ENCODE assay signal across 19 cellular contexts in the genomic region with DNA sequence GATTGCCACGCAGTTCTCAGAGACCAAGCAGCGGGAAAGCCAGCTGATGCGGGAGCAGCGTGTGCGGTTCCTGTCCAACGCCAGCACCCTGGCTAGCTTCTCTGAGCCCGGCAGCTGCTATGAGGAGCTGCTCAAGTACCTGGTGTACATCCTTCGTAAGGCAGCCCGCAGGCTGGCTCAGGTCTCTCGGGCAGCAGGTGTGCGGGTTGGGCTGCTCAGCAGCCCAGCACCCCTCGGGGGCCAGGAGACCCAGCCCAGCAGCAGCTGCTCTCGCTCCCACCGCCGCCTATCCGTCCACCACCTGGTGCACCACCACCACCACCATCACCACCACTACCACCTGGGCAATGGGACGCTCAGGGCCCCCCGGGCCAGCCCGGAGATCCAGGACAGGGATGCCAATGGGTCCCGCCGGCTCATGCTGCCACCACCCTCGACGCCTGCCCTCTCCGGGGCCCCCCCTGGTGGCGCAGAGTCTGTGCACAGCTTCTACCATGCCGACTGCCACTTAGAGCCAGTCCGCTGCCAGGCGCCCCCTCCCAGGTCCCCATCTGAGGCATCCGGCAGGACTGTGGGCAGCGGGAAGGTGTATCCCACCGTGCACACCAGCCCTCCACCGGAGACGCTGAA. TPM values are rescaled to one million over a fixed set of nuclear protein-coding genes. Genes with fewer than 3 reads are reported as not detected.
A peak's percentile ranks its signal among the peaks of the same experiment; 100 is the strongest.
DNase-seq lines count a peak whose midpoint lies in the region; ATAC-seq, FAIRE-seq and TF ChIP-seq lines count a peak whose summit lies in the region.
"Had no signal": no experiment of that assay in that cellular context is flagged by ENCODE, and none has a peak within 500 bp of the region (broad histone marks: within the 10 kb centered on the region; RNA-seq: fewer than 3 reads in every experiment).

No MANE protein-coding gene starts in this region.

- ATAC-seq in GM21737 (IDR thresholded peaks at IDR 0.05; ENCODE audit: unreplicated experiment): no peak
- no peak for ATAC-seq in HG03520 (IDR thresholded peaks at IDR 0.05; ENCODE audit: unreplicated experiment)
- ATAC-seq: left cardiac atrium had no signal

- DNase-seq in NCI-H748 (lab: John Stamatoyannopoulos, UW; ENCODE audit: unreplicated experiment) (peak; percentile 20), NCI-H748 treated with DMSO at 0.1 percent for 48 hours (lab: John Stamatoyannopoulos, UW) (no peak), NCI-H510A (lab: John Stamatoyannopoulos, UW) (peak; percentile 79), bronchial epithelial cell (ENCODE audit: low read depth) (no peak), spleen (no peak)
- DNase-seq: activated CD4-positive, alpha-beta T cell treated with anti-CD3 and anti-CD28 coated beads for 1 hour; amygdala; colonic mucosa; KBM-7; left cardiac atrium; NCI-H187 treated with DMSO at 0.1 percent for 48 hours; OCI-M1; stimulated activated naive CD4-positive, alpha-beta T cell treated with Interleukin-2 at 50 U/mL for 16 hours had no signal

- no peak for TF ChIP-seq POLR2A in spleen (IDR thresholded peaks at IDR 0.05)

- no peaks in the 10 kb centered on the region for H3K4me1 ChIP-seq in spleen
- H3K4me1 ChIP-seq: colonic mucosa had no signal

- no peaks in the 10 kb centered on the region for H3K9me3 ChIP-seq in spleen
- H3K9me3 ChIP-seq: colonic mucosa had no signal

- H3K4me3 ChIP-seq in bronchial epithelial cell (ENCODE audit: low read depth, low read length) (no peak overlapping the region), spleen (no peak overlapping the region)
- H3K4me3 ChIP-seq: colonic mucosa had no signal

- peak; percentile 16 for TF ChIP-seq CTCF in GM12873 (IDR thresholded peaks at IDR 0.05; ENCODE audit: insufficient read depth, low read depth, low read length, missing control alignments)
- peak; percentile 7 for TF ChIP-seq CTCF in bronchial epithelial cell (IDR thresholded peaks at IDR 0.05; ENCODE audit: insufficient read depth, low read length, severe bottlenecking)
- TF ChIP-seq CTCF in spleen (IDR thresholded peaks at IDR 0.05 in 8 of 11, conservative IDR thresholded peaks at IDR 0.05 in 3 of 11): no peak

- intact Hi-C loops in spleen (cut with DNase I; ENCODE audit: low total_unique reads): no loop called here

- 80 to 90% (median 88%) methylated on average over 11 to 33 of the region's 33 CpGs for WGBS in spleen, 5 donors

- H3K36me3 ChIP-seq in bronchial epithelial cell (ENCODE audit: control insufficient read depth, insufficient read depth, low read length) (no peaks in the 10 kb centered on the region), spleen (no peaks in the 10 kb centered on the region)
- H3K36me3 ChIP-seq: colonic mucosa had no signal

- H3K27ac ChIP-seq in spleen: no peak overlapping the region
- H3K27ac ChIP-seq: colonic mucosa had no signal

- H3K27me3 ChIP-seq in bronchial epithelial cell (ENCODE audit: control insufficient read depth, insufficient read depth, low read length) (no peaks in the 10 kb centered on the region), spleen (replicated peaks in 1 of 7) (peaks cover 0 to 41% (median 0%) of the 10 kb centered on the region in 7 donors)
- H3K27me3 ChIP-seq: colonic mucosa had no signal

- FAIRE-seq in bronchial epithelial cell (lab: Jason Lieb, UNC): no peak
- FAIRE-seq: D721Med had no signal

RNA-seq across cellular contexts. Expression of a gene that starts 15.2 kb away (rescaled TPM):
- total RNA-seq in bronchial epithelial cell: not detected in 2 replicates
- total RNA-seq in spleen: 1 to 10 TPM in 1 of 7 donors, under 1 TPM in 5, not detected in 1; 0.07 to 1.3 (median 0.25) TPM
- under 1 TPM; 0.02 to 0.03 (median 0.03) TPM for polyA plus RNA-seq in spleen

RNA-seq across cellular contexts. Expression of a gene that starts 28.7 kb away (rescaled TPM):
- total RNA-seq in bronchial epithelial cell (18.6 and 25.0 TPM in 2 replicates), spleen (100 to 1,000 TPM in 1 of 7 donors, 10 to 100 TPM in 6; 32.8 to 128 (median 57.5) TPM)
- polyA plus RNA-seq in spleen: 10 to 100 TPM; 14.9 to 74.8 (median 27.5) TPM

RNA-seq across cellular contexts. Expression of a gene that starts 43.2 kb away (rescaled TPM):
- total RNA-seq in bronchial epithelial cell: 2.9 and 10.9 TPM in 2 replicates
- total RNA-seq in spleen: not detected
- under 1 TPM in 2 of 3 donors, not detected in 1; 0.02 to 0.16 TPM for polyA plus RNA-seq in spleen
- total RNA-seq: omental fat pad, skeletal muscle tissue had no signal

RNA-seq across cellular contexts. Expression of a gene that starts 59.0 kb away (rescaled TPM):
- total RNA-seq in bronchial epithelial cell: 17.0 and 33.2 TPM in 2 replicates
- total RNA-seq in spleen: 10 to 100 TPM; 28.4 to 37.1 (median 32.0) TPM
- 10 to 100 TPM in 2 of 3 donors, 1 to 10 TPM in 1; 8.6 to 16.6 (median 15.2) TPM for polyA plus RNA-seq in spleen

Comparison
In these comparisons a context has a peak if more than half of its experiments do, and no peak if none do; other contexts are left out.
1. DNase-seq: peak in NCI-H748 (single experiment) and NCI-H510A (single experiment); none in NCI-H748 treated with DMSO at 0.1 percent for 48 hours (single experiment), bronchial epithelial cell (single experiment) and spleen (single experiment).
2. CTCF ChIP-seq: peak in GM12873 (single experiment) and bronchial epithelial cell (single experiment); none in spleen (0 of 11).